9 cellular contexts compared by ENCODE assay signal in genomic region chr1:243325305-243325890, GRCh38.
DNase-seq lines count a peak whose midpoint lies in the region; ATAC-seq and TF ChIP-seq lines count a peak whose summit lies in the region.
"Had no signal": no experiment of that assay in that cellular context is flagged by ENCODE, and none has a peak within 500 bp of the region (broad histone marks: within the 10 kb centered on the region; RNA-seq: fewer than 3 reads in every experiment).

No MANE protein-coding gene starts in this region.

- no peaks in the 10 kb centered on the region for H3K27me3 Mint-ChIP-seq in stimulated activated naive B cell treated with anti-CD40 and anti-IgM and Interleukin-4, amounts not matched to agents 10 μg/mL and 1 μg/mL and 100 μg/mL, for 72 hours

- ATAC-seq in GM21619 (IDR thresholded peaks at IDR 0.05; ENCODE audit: unreplicated experiment) = peak; percentile 65
- ATAC-seq in stimulated activated naive B cell treated with anti-CD40 and anti-IgM and Interleukin-4, amounts not matched to agents 10 μg/mL and 1 μg/mL and 100 μg/mL, for 72 hours (replicated peaks) = peak; percentile 41 to 45
- no peak for ATAC-seq in GM19397 (IDR thresholded peaks at IDR 0.05; ENCODE audit: unreplicated experiment)
- ATAC-seq: activated naive CD4-positive, alpha-beta T cell treated with anti-CD3 and anti-CD28 coated beads, Interleukin-2, amount 50 U/mL, for 72 hours had no signal

- peak; percentile 22; the same call in 1 of the 2 replicates for TF ChIP-seq CTCF in WI38 (IDR thresholded peaks at IDR 0.05; ENCODE audit: low read depth, low read length)

- no peaks in the 10 kb centered on the region for H3K9me3 Mint-ChIP-seq in stimulated activated naive B cell treated with anti-CD40 and anti-IgM and Interleukin-4, amounts not matched to agents 10 μg/mL and 1 μg/mL and 100 μg/mL, for 72 hours
- H3K9me3 Mint-ChIP-seq: activated naive CD4-positive, alpha-beta T cell treated with anti-CD3 and anti-CD28 coated beads, Interleukin-2, amount 50 U/mL, for 72 hours had no signal

- H3K4me3 ChIP-seq in WI38 (ENCODE audit: low read depth, low read length) = no peak overlapping the region

- H3K4me1 Mint-ChIP-seq in stimulated activated naive B cell treated with anti-CD40 and anti-IgM and Interleukin-4, amounts not matched to agents 10 μg/mL and 1 μg/mL and 100 μg/mL, for 72 hours = peaks cover 0 to 2% of the 10 kb centered on the region in 2 donors

- DNase-seq in NCI-H510A treated with DMSO at 0.1 percent for 48 hours (lab: John Stamatoyannopoulos, UW) (peak; percentile 17), NCI-H510A (lab: John Stamatoyannopoulos, UW) (no peak), NCI-H146 (lab: John Stamatoyannopoulos, UW) (peak; percentile 26), glomerular visceral epithelial cell (ENCODE audit: extremely low spot score) (peak; percentile 58)
- DNase-seq in stimulated activated naive B cell treated with anti-CD40 and anti-IgM and Interleukin-4, amounts not matched to agents 10 μg/mL and 1 μg/mL and 100 μg/mL, for 72 hours = no peak

- H3K27ac Mint-ChIP-seq in stimulated activated naive B cell treated with anti-CD40 and anti-IgM and Interleukin-4, amounts not matched to agents 10 μg/mL and 1 μg/mL and 100 μg/mL, for 72 hours = no peak overlapping the region
- H3K27ac Mint-ChIP-seq: activated naive CD4-positive, alpha-beta T cell treated with anti-CD3 and anti-CD28 coated beads, Interleukin-2, amount 50 U/mL, for 72 hours had no signal

- H3K4me3 Mint-ChIP-seq in stimulated activated naive B cell treated with anti-CD40 and anti-IgM and Interleukin-4, amounts not matched to agents 10 μg/mL and 1 μg/mL and 100 μg/mL, for 72 hours = no peak overlapping the region

- H3K36me3 Mint-ChIP-seq in stimulated activated naive B cell treated with anti-CD40 and anti-IgM and Interleukin-4, amounts not matched to agents 10 μg/mL and 1 μg/mL and 100 μg/mL, for 72 hours = peaks cover 10% of the 10 kb centered on the region in 2 donors
- H3K36me3 Mint-ChIP-seq: activated naive CD4-positive, alpha-beta T cell treated with anti-CD3 and anti-CD28 coated beads, Interleukin-2, amount 50 U/mL, for 72 hours had no signal

Comparison
In these comparisons a context has a peak if more than half of its experiments do, and no peak if none do; other contexts are left out.
1. DNase-seq: peak in NCI-H510A treated with DMSO at 0.1 percent for 48 hours (single experiment), NCI-H146 (single experiment) and glomerular visceral epithelial cell (single experiment); none in NCI-H510A (single experiment) and stimulated activated naive B cell treated with anti-CD40 and anti-IgM and Interleukin-4, amounts not matched to agents 10 μg/mL and 1 μg/mL and 100 μg/mL, for 72 hours (single experiment).